ENCODE assay signal across 8 cellular contexts in the genomic region with DNA sequence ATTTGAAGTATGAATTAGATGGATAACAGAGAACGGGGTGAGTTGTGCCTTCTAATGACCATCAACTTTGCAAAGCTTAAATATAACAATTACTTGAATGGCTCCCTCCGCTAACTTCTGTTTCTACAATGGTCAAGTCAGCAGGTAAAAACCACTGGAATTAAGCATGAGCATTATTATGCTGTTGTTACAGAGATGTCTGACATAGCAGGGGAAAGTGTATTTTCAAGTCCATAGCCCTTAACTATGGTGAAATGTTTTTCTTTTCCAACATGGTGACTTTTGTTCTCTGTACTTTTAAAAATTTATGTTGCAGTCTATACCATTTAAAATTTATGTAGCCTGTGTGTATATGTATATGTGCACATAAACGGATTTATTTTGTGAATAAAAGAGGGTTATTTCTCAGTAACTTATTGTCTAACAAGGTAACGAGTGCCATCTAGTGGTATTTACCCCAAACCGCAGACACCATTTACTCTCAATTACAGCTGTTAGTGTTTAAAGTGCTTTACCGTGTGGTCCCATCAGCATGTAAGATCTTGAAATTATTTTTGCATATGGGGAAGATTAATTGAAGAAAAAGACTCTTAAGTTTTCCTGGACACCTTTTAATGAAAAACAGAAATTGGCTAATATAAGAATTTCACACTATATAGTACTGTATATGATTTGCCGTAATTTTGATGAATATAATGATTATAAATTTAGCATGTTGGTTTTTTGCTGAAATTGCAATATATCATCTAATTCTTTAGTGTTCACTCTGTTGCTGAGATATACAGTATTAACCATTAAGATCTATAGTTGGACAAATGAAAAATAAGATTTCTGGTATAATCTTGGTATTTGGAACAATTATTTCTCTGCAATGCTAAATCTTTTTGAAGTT.
DNase-seq lines count a peak whose midpoint lies in the region; FAIRE-seq and TF ChIP-seq lines count a peak whose summit lies in the region.

No MANE protein-coding gene starts in this region.

- FAIRE-seq in GM19239 (lab: Jason Lieb, UNC), result peak; percentile 96

- H3K27ac ChIP-seq in HL-60 (replicated peaks), result no peak overlapping the region

- TF ChIP-seq CTCF in HL-60 (IDR thresholded peaks at IDR 0.05; ENCODE audit: insufficient read depth, low read length), result peak; percentile 79
- TF ChIP-seq CTCF in epithelial cell of proximal tubule (conservative IDR thresholded peaks at IDR 0.05; ENCODE audit: low read depth, low read length), result peak; percentile 75

- no peak overlapping the region for H3K4me3 ChIP-seq in HL-60 (replicated peaks; ENCODE audit: insufficient read depth, low read length)
- H3K4me3 ChIP-seq in epithelial cell of proximal tubule (ENCODE audit: low read depth, low read length), result no peak overlapping the region

- DNase-seq in D341Med (ENCODE audit: low spot score), result peak; percentile 20
- peak; percentile 4 for DNase-seq in GM19239 (ENCODE audit: insufficient read length, low spot score)
- DNase-seq in HL-60 (ENCODE audit: low read depth in 1 of 2, low spot score in 1 of 2), result peak; percentile 32 to 42
- DNase-seq in T-helper 1 cell, result peak in 4 of 5 donors; percentile 4 to 47 (median 22)
- DNase-seq in epithelial cell of proximal tubule (ENCODE audit: low read depth), result no peak
- DNase-seq in renal cortical epithelial cell (ENCODE audit: low read depth), result peak; percentile 49
- DNase-seq in hepatic stellate cell (ENCODE audit: low spot score), result no peak
- no peak for DNase-seq in hippocampal formation (lab: John Stamatoyannopoulos, UW)

- no peaks in the 10 kb centered on the region for H3K27me3 ChIP-seq in HL-60 (ENCODE audit: insufficient read depth, poor library complexity, severe bottlenecking)

Comparison
In these comparisons a context has a peak if more than half of its experiments do, and no peak if none do; other contexts are left out.
1. DNase-seq: peak in D341Med (single experiment), GM19239 (single experiment), HL-60 (2 of 2), T-helper 1 cell (4 of 5) and renal cortical epithelial cell (single experiment); none in epithelial cell of proximal tubule (single experiment), hepatic stellate cell (single experiment) and hippocampal formation (0 of 2).